ENCODE assay signal across 1 cellular context in genomic region chr19:11797491-11797890, GRCh38.
A peak's percentile ranks its signal among the peaks of the same experiment; 100 is the strongest.
TF ChIP-seq lines count a peak whose summit lies in the region.

No MANE protein-coding gene starts in this region.

TF ChIP-seq in H1, 55 proteins besides CTCF, POLR2A, EP300 and RAD21:
- TF ChIP-seq ATF2 (IDR thresholded peaks at IDR 0.05; ENCODE audit: low read length) (no peak), TCF12 (IDR thresholded peaks at IDR 0.05; ENCODE audit: low read depth, low read length) (peak; percentile 64; the same call in 1 of the 2 replicates), HDAC6 (IDR thresholded peaks at IDR 0.05; ENCODE audit: low read depth, low read length) (no peak), TAF1 (IDR thresholded peaks at IDR 0.05; ENCODE audit: low read depth, low read length) (no peak), NANOG (IDR thresholded peaks at IDR 0.05; ENCODE audit: insufficient read depth, low read depth, low read length, poor library complexity, severe bottlenecking) (peak; percentile 17), CHD2 (IDR thresholded peaks at IDR 0.05; ENCODE audit: low read length) (no peak), SIN3A (conservative IDR thresholded peaks at IDR 0.05 in 1 of 2, IDR thresholded peaks at IDR 0.05 in 1 of 2; ENCODE audit: low read depth in 1 of 2, low read length in 2 of 2) (0 out of 4 replicates have a peak, but pooled peaks of 1 of the 2 experiments have one; percentile 26), BRCA1 (IDR thresholded peaks at IDR 0.05; ENCODE audit: low read depth, low read length) (no peak), EZH2 (IDR thresholded peaks at IDR 0.05; ENCODE audit: low read depth, low read length, severe bottlenecking) (no peak), SAP30 (IDR thresholded peaks at IDR 0.05; ENCODE audit: insufficient read depth, insufficient replicate concordance, low read length) (no peak), TEAD4 (IDR thresholded peaks at IDR 0.05; ENCODE audit: low read depth, low read length) (no peak), E2F6 (IDR thresholded peaks at IDR 0.05) (peak; percentile 48; the same call in 1 of the 2 replicates), ATF3 (IDR thresholded peaks at IDR 0.05; ENCODE audit: insufficient read depth, low read depth, low read length) (no peak), CTBP2 (IDR thresholded peaks at IDR 0.05; ENCODE audit: borderline replicate concordance, insufficient read depth, insufficient read length, low read length) (no peak), MAX (IDR thresholded peaks at IDR 0.05) (0 out of 2 replicates have a peak, but pooled peaks have one; percentile 20), CHD7 (IDR thresholded peaks at IDR 0.05; ENCODE audit: insufficient replicate concordance, low read length) (no peak), SP4 (IDR thresholded peaks at IDR 0.05; ENCODE audit: low read length) (no peak)
